Comparison of ENCODE assay signal across 7 cellular contexts in the genomic region with DNA sequence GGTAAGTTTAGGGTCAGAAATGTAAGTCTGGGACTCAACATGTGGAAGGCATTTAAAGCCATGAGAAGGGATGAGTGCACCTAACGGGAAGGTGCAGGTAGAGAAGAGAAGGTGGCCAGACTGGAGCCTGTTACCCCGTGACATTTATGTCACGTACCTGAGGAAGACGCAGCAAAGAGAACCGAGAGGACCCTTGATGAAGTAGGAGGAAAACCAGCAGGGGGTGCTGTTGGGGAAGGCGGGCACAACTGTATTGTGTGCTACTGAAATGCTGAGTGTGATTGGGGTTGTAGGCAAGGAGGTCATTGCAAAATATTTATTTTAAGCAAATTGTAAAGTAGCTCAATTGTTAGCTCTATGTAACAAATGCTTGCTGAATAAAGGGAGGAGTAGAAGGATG.
DNase-seq lines count a peak whose midpoint lies in the region; ATAC-seq and TF ChIP-seq lines count a peak whose summit lies in the region.

No MANE protein-coding gene starts in this region.

- H3K9me3 ChIP-seq in Peyer's patch (no peaks in the 10 kb centered on the region), left lung (no peaks in the 10 kb centered on the region)

- H3K27me3 ChIP-seq in Peyer's patch = no peaks in the 10 kb centered on the region
- H3K27me3 ChIP-seq in left lung = peaks cover 0 to 11% of the 10 kb centered on the region in 2 donors

- intact Hi-C loops in left lung (cut with DNase I) = loop anchor here in 1 of 2 donors (10.0 kb wide), 1 partner anchor 496 kb away; the partner anchor contains the start of gene SFMBT2

- peak in 2 of 3 donors; percentile 68 to 78 for DNase-seq in Peyer's patch
- DNase-seq in activated naive CD4-positive, alpha-beta T cell treated with Interleukin-2 at 50 U/mL for 16 hours = peak; percentile 68
- peak; percentile 42 to 64 for DNase-seq in left lung
- DNase-seq in stimulated activated CD8-positive, alpha-beta memory T cell treated with anti-CD3 and anti-CD28 coated beads, Interleukin-7, amount 100 ng/mL, for 24 hours (ENCODE audit: low read depth) = peak; percentile 69
- DNase-seq in omental fat pad (ENCODE audit: low spot score) = no peak

- no peak overlapping the region for H3K4me3 ChIP-seq in Peyer's patch
- no peak overlapping the region for H3K4me3 ChIP-seq in left lung

- TF ChIP-seq CTCF in Peyer's patch (IDR thresholded peaks at IDR 0.05) (peak in 4 of 6 experiments; percentile 25 to 44 (median 36)), left lung (IDR thresholded peaks at IDR 0.05) (peak; percentile 40 to 57), omental fat pad (IDR thresholded peaks at IDR 0.05) (no peak)

- H3K36me3 ChIP-seq in Peyer's patch = no peaks in the 10 kb centered on the region
- no peaks in the 10 kb centered on the region for H3K36me3 ChIP-seq in left lung

- ATAC-seq in GM18868 (IDR thresholded peaks at IDR 0.05; ENCODE audit: unreplicated experiment) = peak; percentile 44
- ATAC-seq in left lung = peak; percentile 44
- no peak for ATAC-seq in omental fat pad (ENCODE audit: low FRiP score)
- ATAC-seq in HG02970 (IDR thresholded peaks at IDR 0.05; ENCODE audit: low FRiP score, unreplicated experiment) = no peak

- H3K4me1 ChIP-seq in Peyer's patch (no peaks in the 10 kb centered on the region), left lung (peaks cover 0 to 15% of the 10 kb centered on the region in 2 donors)

- no peak for TF ChIP-seq POLR2A in Peyer's patch (IDR thresholded peaks at IDR 0.05)

- H3K27ac ChIP-seq in Peyer's patch = no peak overlapping the region
- no peak overlapping the region for H3K27ac ChIP-seq in left lung

Comparison
In these comparisons a context has a peak if more than half of its experiments do, and no peak if none do; other contexts are left out.
1. ATAC-seq: peak in GM18868 (single experiment) and left lung (single experiment); none in omental fat pad (single experiment) and HG02970 (single experiment).
2. CTCF ChIP-seq: peak in Peyer's patch (4 of 6) and left lung (2 of 2); none in omental fat pad (0 of 3).